8 cellular contexts compared by ENCODE assay signal in genomic region chr17:73420897-73421296, GRCh38.
DNase-seq lines count a peak whose midpoint lies in the region; ATAC-seq and TF ChIP-seq lines count a peak whose summit lies in the region.

No MANE protein-coding gene starts in this region.

- 84 to 86% methylated on average over 9 of the region's 9 CpGs for WGBS in thyroid gland, 2 donors

- H3K4me1 ChIP-seq in thyroid gland, result no peaks in the 10 kb centered on the region

- no peaks in the 10 kb centered on the region for H3K36me3 ChIP-seq in thyroid gland

- no peak overlapping the region for H3K27ac ChIP-seq in thyroid gland

- no peak for TF ChIP-seq CTCF in thyroid gland (IDR thresholded peaks at IDR 0.05)

- H3K27me3 ChIP-seq in thyroid gland, result no peaks in the 10 kb centered on the region

- DNase-seq in EH (ENCODE audit: low read depth) (peak; percentile 6), M059J (ENCODE audit: low read depth) (peak; percentile 94), amniotic epithelial cell (ENCODE audit: low read depth) (peak; percentile 15), kidney glomerular epithelial cell (lab: John Stamatoyannopoulos, UW) (peak; percentile 0), thyroid gland (no peak), NCI-H1417 (lab: John Stamatoyannopoulos, UW) (no peak)

- no peaks in the 10 kb centered on the region for H3K9me3 ChIP-seq in thyroid gland

- H3K4me3 ChIP-seq in thyroid gland (replicated peaks in 1 of 3), result no peak overlapping the region

- intact Hi-C loops in thyroid gland (cut with DNase I), result no loop called here

- TF ChIP-seq POLR2A in thyroid gland (IDR thresholded peaks at IDR 0.05), result no peak

- ATAC-seq in GM19452 (IDR thresholded peaks at IDR 0.05; ENCODE audit: unreplicated experiment) (no peak), HG03159 (IDR thresholded peaks at IDR 0.05; ENCODE audit: unreplicated experiment) (no peak)

Comparison
In these comparisons a context has a peak if more than half of its experiments do, and no peak if none do; other contexts are left out.
1. DNase-seq: peak in EH (single experiment), M059J (single experiment), amniotic epithelial cell (single experiment) and kidney glomerular epithelial cell (single experiment); none in thyroid gland (0 of 2) and NCI-H1417 (0 of 3).